In the genomic region with DNA sequence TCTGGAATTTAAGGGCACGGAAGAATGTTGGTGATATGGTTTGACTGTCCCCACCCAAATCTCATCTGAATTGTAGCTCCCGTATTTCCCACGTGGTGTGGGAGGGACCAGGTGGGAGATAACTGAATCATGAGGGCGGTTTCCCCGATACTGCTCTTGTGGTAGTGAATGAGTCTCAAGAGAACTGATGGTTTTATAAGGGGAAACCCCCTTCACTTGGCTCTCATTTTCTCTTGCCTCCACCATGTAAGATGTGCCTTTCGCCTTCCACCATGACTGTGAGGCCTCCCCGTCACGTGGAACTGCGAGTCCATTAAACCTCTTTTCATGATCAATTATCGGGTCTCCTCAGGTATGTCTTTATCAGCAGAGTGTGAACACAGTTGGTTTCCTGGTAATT, we compare ENCODE assay signal across 26 cellular contexts.
"Had no signal": no experiment of that assay in that cellular context is flagged by ENCODE, and none has a peak within 500 bp of the region (broad histone marks: within the 10 kb centered on the region; RNA-seq: fewer than 3 reads in every experiment).

No MANE protein-coding gene starts in this region.

- FAIRE-seq: TTC549 had no signal

- H3K27me3 Mint-ChIP-seq: activated CD4-positive, alpha-beta T cell treated with anti-CD3 and anti-CD28 coated beads, Interleukin-2, amount 10 ng/mL, durations not matched to agents 7 days and 5 days had no signal

- H3K4me3 ChIP-seq: cardiac muscle cell, SK-N-MC had no signal

- H3K27ac ChIP-seq: brain microvascular endothelial cell, cardiac muscle cell, SK-N-MC had no signal

- H3K4me3 Mint-ChIP-seq: activated CD4-positive, alpha-beta memory T cell treated with anti-CD3 and anti-CD28 coated beads for 36 hours; activated CD4-positive, alpha-beta T cell treated with anti-CD3 and anti-CD28 coated beads, Interleukin-2, amount 10 ng/mL, durations not matched to agents 7 days and 5 days; activated naive CD4-positive, alpha-beta T cell treated with anti-CD3 and anti-CD28 coated beads for 36 hours; activated naive CD8-positive, alpha-beta T cell; activated T-cell treated with anti-CD3 and anti-CD28 coated beads, Interleukin-2, amount 50 U/mL, for 4 hours; T-cell had no signal

- H3K27me3 ChIP-seq: brain microvascular endothelial cell, cardiac muscle cell had no signal

- H3K36me3 ChIP-seq: brain microvascular endothelial cell, cardiac muscle cell had no signal

- H3K9me3 Mint-ChIP-seq: activated CD4-positive, alpha-beta memory T cell treated with anti-CD3 and anti-CD28 coated beads for 36 hours; activated CD4-positive, alpha-beta T cell treated with anti-CD3 and anti-CD28 coated beads, Interleukin-2, amount 10 ng/mL, durations not matched to agents 7 days and 5 days; activated naive CD4-positive, alpha-beta T cell treated with anti-CD3 and anti-CD28 coated beads for 36 hours; activated T-cell treated with anti-CD3 and anti-CD28 coated beads, Interleukin-2, amount 50 U/mL, for 4 hours; T-cell had no signal

- ATAC-seq: activated T-cell treated with anti-CD3 and anti-CD28 coated beads, Interleukin-2, amount 50 U/mL, for 4 hours; T-cell had no signal

- H3K27ac Mint-ChIP-seq: activated CD4-positive, alpha-beta memory T cell treated with anti-CD3 and anti-CD28 coated beads for 36 hours; activated CD4-positive, alpha-beta T cell treated with anti-CD3 and anti-CD28 coated beads, Interleukin-2, amount 10 ng/mL, durations not matched to agents 7 days and 5 days; activated naive CD4-positive, alpha-beta T cell treated with anti-CD3 and anti-CD28 coated beads for 36 hours; activated naive CD8-positive, alpha-beta T cell; T-cell had no signal

- DNase-seq: activated CD4-positive, alpha-beta memory T cell treated with anti-CD3 and anti-CD28 coated beads for 36 hours; activated CD4-positive, alpha-beta T cell treated with anti-CD3 and anti-CD28 coated beads, Interleukin-2, amount 10 ng/mL, durations not matched to agents 7 days and 5 days; activated CD4-positive, CD25-positive, alpha-beta regulatory T cell; activated CD8-positive, alpha-beta memory T cell treated with anti-CD3 and anti-CD28 coated beads for 24 hours; activated gamma-delta T cell; activated naive CD4-positive, alpha-beta T cell treated with anti-CD3 and anti-CD28 coated beads for 36 hours; activated T-cell treated with anti-CD3 and anti-CD28 coated beads, Interleukin-2, amount 50 U/mL, for 4 hours; amygdala; brain microvascular endothelial cell; Kasumi-1; KBM-7; NCI-H1105 treated with DMSO at 0.1 percent for 48 hours; NCI-H1436 treated with DMSO at 0.1 percent for 48 hours; NCI-H187; NCI-H2081; NCI-H2227 treated with DMSO at 0.1 percent for 48 hours; NCI-H526 treated with DMSO at 0.1 percent for 48 hours; NCI-H82; NK-92 treated with Interleukin-12 subunit alpha and Interleukin-12 subunit beta, amount 100 ng/mL, for 24 hours; T-cell; T-helper 2 cell; T1000 had no signal

- H3K4me1 Mint-ChIP-seq: activated CD4-positive, alpha-beta T cell treated with anti-CD3 and anti-CD28 coated beads, Interleukin-2, amount 10 ng/mL, durations not matched to agents 7 days and 5 days had no signal

- H3K36me3 Mint-ChIP-seq: activated CD4-positive, alpha-beta memory T cell treated with anti-CD3 and anti-CD28 coated beads for 36 hours; activated naive CD8-positive, alpha-beta T cell; T-cell had no signal
